In genomic region chr1:28668191-28668955, GRCh38 we compare ENCODE assay signal across 8 cellular contexts. TPM values are rescaled to one million over a fixed set of nuclear protein-coding genes. Genes with fewer than 3 reads are reported as not detected.
DNase-seq lines count a peak whose midpoint lies in the region; ATAC-seq lines count a peak whose summit lies in the region.

A gene with protein sequence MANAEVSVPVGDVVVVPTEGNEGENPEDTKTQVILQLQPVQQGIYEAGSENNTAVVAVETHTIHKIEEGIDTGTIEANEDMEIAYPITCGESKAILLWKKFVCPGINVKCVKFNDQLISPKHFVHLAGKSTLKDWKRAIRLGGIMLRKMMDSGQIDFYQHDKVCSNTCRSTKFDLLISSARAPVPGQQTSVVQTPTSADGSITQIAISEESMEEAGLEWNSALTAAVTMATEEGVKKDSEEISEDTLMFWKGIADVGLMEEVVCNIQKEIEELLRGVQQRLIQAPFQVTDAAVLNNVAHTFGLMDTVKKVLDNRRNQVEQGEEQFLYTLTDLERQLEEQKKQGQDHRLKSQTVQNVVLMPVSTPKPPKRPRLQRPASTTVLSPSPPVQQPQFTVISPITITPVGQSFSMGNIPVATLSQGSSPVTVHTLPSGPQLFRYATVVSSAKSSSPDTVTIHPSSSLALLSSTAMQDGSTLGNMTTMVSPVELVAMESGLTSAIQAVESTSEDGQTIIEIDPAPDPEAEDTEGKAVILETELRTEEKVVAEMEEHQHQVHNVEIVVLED (plus strand): TSS chr1:28668784. CDS start chr1:28683613, 14,829 bp downstream.

- no peaks in the 10 kb centered on the region for H3K27me3 Mint-ChIP-seq in naive B cell

- DNase-seq in DMS53 (lab: John Stamatoyannopoulos, UW) (peak; percentile 96), RPMI8226 (peak; percentile 97), fibroblast of gingiva (ENCODE audit: low read depth) (peak; percentile 82), naive B cell (peak; percentile 84)
- peak; percentile 61 to 81 for DNase-seq in activated T-helper 1 cell treated with anti-CD3 and anti-CD28 coated beads, Interleukin-2, amount 50 U/mL, for 16 hours (ENCODE audit: low read depth in 1 of 2, low spot score in 1 of 2)
- DNase-seq in stimulated activated CD8-positive, alpha-beta memory T cell treated with anti-CD3 and anti-CD28 coated beads, Interleukin-7, amount 100 ng/mL, for 48 hours (ENCODE audit: extremely low read depth in 1 of 2, low read depth in 1 of 2), result peak; percentile 76 to 84

- H3K9me3 Mint-ChIP-seq in naive B cell, result no peaks in the 10 kb centered on the region

- H3K4me3 Mint-ChIP-seq in naive B cell, result peak within 1 kb of the TSS; percentile 89 to 100 (median 96)

- peak within 1 kb of the TSS; percentile 98 for H3K27ac ChIP-seq in KOPT-K1 (ENCODE audit: low read depth, low read length, poor library complexity, severe bottlenecking)

- peaks cover 6 to 29% (median 11%) of the 10 kb centered on the region in 3 donors for H3K4me1 Mint-ChIP-seq in naive B cell

- H3K27ac Mint-ChIP-seq in naive B cell, result peak within 1 kb of the TSS; percentile 93 to 100 (median 98)

- H3K36me3 Mint-ChIP-seq in naive B cell, result no peaks in the 10 kb centered on the region

- ATAC-seq in GM21737 (IDR thresholded peaks at IDR 0.05; ENCODE audit: unreplicated experiment), result peak; percentile 80
- peak; percentile 72 to 75 for ATAC-seq in naive B cell (ENCODE audit: low read depth in 2 of 2)

- H3K9me3 ChIP-seq in KOPT-K1 (ENCODE audit: insufficient read depth, low read length, poor library complexity, severe bottlenecking), result no peaks in the 10 kb centered on the region

- no peaks in the 10 kb centered on the region for H3K36me3 ChIP-seq in KOPT-K1 (ENCODE audit: insufficient read depth, low read length)

RNA-seq across cellular contexts. Expression of the gene that starts here (rescaled TPM):
- 10 to 100 TPM; 10.8 to 27.2 (median 20.4) TPM for polyA plus RNA-seq in naive B cell (ENCODE audit: low read depth in 6 of 6)

Comparison
In these comparisons a context has a peak if more than half of its experiments do, and no peak if none do; other contexts are left out.
1. Peak in every context shown above with its lines: DNase-seq, ATAC-seq and H3K27ac ChIP-seq.